10 cellular contexts compared by ENCODE assay signal in the genomic region with DNA sequence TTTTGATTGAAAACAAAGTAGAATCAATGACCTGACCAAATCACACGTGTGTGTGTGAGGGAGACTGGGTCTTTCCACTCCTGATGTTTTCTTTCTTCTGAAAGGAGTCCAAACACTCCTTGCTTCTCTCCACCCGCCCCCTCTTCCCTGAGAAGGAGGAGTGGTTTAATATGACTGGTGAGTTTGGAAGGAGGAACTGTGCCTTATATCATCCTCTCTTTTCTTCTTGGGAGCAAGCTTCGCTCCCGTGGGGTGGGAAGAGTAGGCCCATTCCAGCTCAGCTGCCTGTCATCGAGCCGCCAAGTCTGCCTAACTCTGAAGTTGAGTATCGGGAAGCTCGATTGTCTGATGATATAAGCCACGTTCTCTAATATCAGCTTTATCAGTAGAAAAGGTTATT.
A peak's percentile ranks its signal among the peaks of the same experiment; 100 is the strongest.
DNase-seq lines count a peak whose midpoint lies in the region; ATAC-seq and TF ChIP-seq lines count a peak whose summit lies in the region.
"Had no signal": no experiment of that assay in that cellular context is flagged by ENCODE, and none has a peak within 500 bp of the region (broad histone marks: within the 10 kb centered on the region; RNA-seq: fewer than 3 reads in every experiment).

No MANE protein-coding gene starts in this region.

- whole genome bisulfite sequencing in sigmoid colon, 2 donors = 75 to 86% methylated on average over 9 of the region's 9 CpGs

- H3K9me3 Mint-ChIP-seq in activated naive CD8-positive, alpha-beta T cell treated with anti-CD3 and anti-CD28 coated beads, Interleukin-2, amount 50 U/mL, for 24 hours = peaks cover 3% of the 10 kb centered on the region

- no peaks in the 10 kb centered on the region for H3K9me3 ChIP-seq in sigmoid colon

- peaks cover 22% of the 10 kb centered on the region for H3K4me1 Mint-ChIP-seq in activated naive CD8-positive, alpha-beta T cell treated with anti-CD3 and anti-CD28 coated beads, Interleukin-2, amount 50 U/mL, for 24 hours

- H3K36me3 Mint-ChIP-seq in activated naive CD8-positive, alpha-beta T cell treated with anti-CD3 and anti-CD28 coated beads, Interleukin-2, amount 50 U/mL, for 24 hours (ENCODE audit: low read depth) = peaks cover 1% of the 10 kb centered on the region

- TF ChIP-seq POLR2A in sigmoid colon (IDR thresholded peaks at IDR 0.05) = no peak

- DNase-seq in CD1c-positive myeloid dendritic cell (ENCODE audit: extremely low spot score) = peak; percentile 61
- DNase-seq in caudate nucleus (lab: John Stamatoyannopoulos, UW) = peak in 36 of 61 donors; percentile 8 to 79 (median 34)
- DNase-seq in sigmoid colon = peak; percentile 71
- no peak for DNase-seq in activated naive CD8-positive, alpha-beta T cell treated with anti-CD3 and anti-CD28 coated beads, Interleukin-2, amount 50 U/mL, for 24 hours
- no peak for DNase-seq in SKM-1 (lab: John Stamatoyannopoulos, UW; ENCODE audit: unreplicated experiment)
- no peak for DNase-seq in NCI-H1436 treated with DMSO at 0.1 percent for 48 hours (lab: John Stamatoyannopoulos, UW)
- DNase-seq: NCI-H446 had no signal

- no peak overlapping the region for H3K4me3 Mint-ChIP-seq in activated naive CD8-positive, alpha-beta T cell treated with anti-CD3 and anti-CD28 coated beads, Interleukin-2, amount 50 U/mL, for 24 hours
- H3K4me3 Mint-ChIP-seq: B cell had no signal

- no peaks in the 10 kb centered on the region for H3K36me3 ChIP-seq in sigmoid colon

- no peak for TF ChIP-seq CTCF in sigmoid colon (IDR thresholded peaks at IDR 0.05)

- no peaks in the 10 kb centered on the region for H3K27me3 ChIP-seq in layer of hippocampus (ENCODE audit: control insufficient read depth, insufficient read depth, low read length)
- H3K27me3 ChIP-seq in sigmoid colon = no peaks in the 10 kb centered on the region

- H3K4me3 ChIP-seq in sigmoid colon = no peak overlapping the region

- H3K27me3 Mint-ChIP-seq in activated naive CD8-positive, alpha-beta T cell treated with anti-CD3 and anti-CD28 coated beads, Interleukin-2, amount 50 U/mL, for 24 hours = no peaks in the 10 kb centered on the region

- intact Hi-C loops in sigmoid colon (cut with DNase I) = loop anchor here (5.0 to 10.0 kb wide), 3 partner anchors 56 to 967 kb away; partner anchors contain the start of genes USP32 and YPEL2

- H3K4me1 ChIP-seq in sigmoid colon = peaks cover 0 to 66% (median 62%) of the 10 kb centered on the region in 4 donors

- no peak overlapping the region for H3K27ac Mint-ChIP-seq in activated naive CD8-positive, alpha-beta T cell treated with anti-CD3 and anti-CD28 coated beads, Interleukin-2, amount 50 U/mL, for 24 hours
- H3K27ac Mint-ChIP-seq: B cell had no signal

- peak in 1 of 4 donors; percentile 49 for TF ChIP-seq EP300 in sigmoid colon (IDR thresholded peaks at IDR 0.05)

- H3K27ac ChIP-seq in caudate nucleus (ENCODE audit: low read depth, low read length) = peak overlapping the region; percentile 91
- H3K27ac ChIP-seq in layer of hippocampus (ENCODE audit: low read depth, low read length) = peak overlapping the region; percentile 56
- H3K27ac ChIP-seq in sigmoid colon = peak overlapping the region; percentile 76 to 90 (median 85)

- no peak for ATAC-seq in activated naive CD8-positive, alpha-beta T cell treated with anti-CD3 and anti-CD28 coated beads, Interleukin-2, amount 50 U/mL, for 24 hours
- no peak for ATAC-seq in HG02588 (IDR thresholded peaks at IDR 0.05; ENCODE audit: unreplicated experiment)

Comparison
In these comparisons a context has a peak if more than half of its experiments do, and no peak if none do; other contexts are left out.
1. DNase-seq: peak in CD1c-positive myeloid dendritic cell (single experiment), caudate nucleus (36 of 61) and sigmoid colon (single experiment); none in activated naive CD8-positive, alpha-beta T cell treated with anti-CD3 and anti-CD28 coated beads, Interleukin-2, amount 50 U/mL, for 24 hours (single experiment), SKM-1 (single experiment) and NCI-H1436 treated with DMSO at 0.1 percent for 48 hours (single experiment).
2. Peak in every context shown above with its lines, with median percentiles within 50 percentile points of each other: H3K27ac ChIP-seq.